ENCODE assay signal across 8 cellular contexts in genomic region chr1:39787108-39787375, GRCh38. TPM values are rescaled to one million over a fixed set of nuclear protein-coding genes. Genes with fewer than 3 reads are reported as not detected.
DNase-seq lines count a peak whose midpoint lies in the region; ATAC-seq and TF ChIP-seq lines count a peak whose summit lies in the region.
"Not testable (repeated sequence)": the region's sequence is repeated elsewhere in the genome, so short reads cannot be mapped to it uniquely, and the experiment has no call there.

No MANE protein-coding gene starts in this region.

- not testable (repeated sequence) for H3K9ac ChIP-seq in PC-3 (ENCODE audit: low read length); neural progenitor cell

- not testable (repeated sequence) for H2AFZ ChIP-seq in PC-3 (ENCODE audit: low read length); neural progenitor cell (replicated peaks)

- not testable (repeated sequence) for H3K9me3 Mint-ChIP-seq in Caco-2 (ENCODE audit: unreplicated experiment); activated CD4-positive, alpha-beta memory T cell treated with anti-CD3 and anti-CD28 coated beads, Interleukin-2, amount 10 ng/mL, durations not matched to agents 7 days and 5 days; activated naive CD8-positive, alpha-beta T cell (ENCODE audit: low read depth); effector memory CD8-positive, alpha-beta T cell; mesothelial cell of epicardium; neural progenitor cell; type B pancreatic cell

- H3K27ac ChIP-seq in PC-3 (ENCODE audit: low read length); neural progenitor cell: not testable (repeated sequence)

- H4K20me1 ChIP-seq in PC-3 (ENCODE audit: low read length); neural progenitor cell (ENCODE audit: low read depth): not testable (repeated sequence)

- H3K9me3 ChIP-seq in Caco-2; PC-3 (ENCODE audit: low read length); neural progenitor cell (ENCODE audit: low read depth): not testable (repeated sequence)

- CTCF ChIA-PET in Caco-2 (lab: Charles Lee): interaction anchor here (1.0 kb wide), 1 partner anchor 12 kb away, joined by 5 read pairs; no protein-coding TSS in a partner anchor
- CTCF ChIA-PET in PC-3 (lab: Charles Lee): not testable (repeated sequence)
- CTCF ChIA-PET in activated CD4-positive, alpha-beta memory T cell treated with anti-CD3 and anti-CD28 coated beads, Interleukin-2, amount 10 ng/mL, durations not matched to agents 7 days and 5 days (lab: Charles Lee): interaction anchor here (1.3 kb wide), 1 partner anchor 12 kb away, joined by 6 read pairs; no protein-coding TSS in a partner anchor

- intact Hi-C loops in Caco-2 (cut with micrococcal nuclease; ENCODE audit: unreplicated experiment); PC-3 (cut with micrococcal nuclease): not testable (repeated sequence)

- not testable (repeated sequence) for ATAC-seq in PC-3; effector memory CD8-positive, alpha-beta T cell (replicated peaks)

- H3K9me2 ChIP-seq in PC-3 (replicated peaks; ENCODE audit: low read length): not testable (repeated sequence)

- H3K27me3 ChIP-seq in Caco-2 (replicated peaks; ENCODE audit: control insufficient read depth, insufficient read depth, low read length); PC-3 (ENCODE audit: low read length): not testable (repeated sequence)
- H3K27me3 ChIP-seq in neural progenitor cell: peaks cover 86% of the 10 kb centered on the region

- not testable (repeated sequence) for H3K4me3 ChIP-seq in Caco-2 (ENCODE audit: low read depth, low read length); PC-3 (ENCODE audit: low read length); neural progenitor cell

- DNase-seq in Caco-2; PC-3; activated CD4-positive, alpha-beta memory T cell treated with anti-CD3 and anti-CD28 coated beads, Interleukin-2, amount 10 ng/mL, durations not matched to agents 7 days and 5 days; effector memory CD8-positive, alpha-beta T cell; mesothelial cell of epicardium (ENCODE audit: low spot score in 2 of 2, unreplicated experiment in 2 of 2); neural progenitor cell (ENCODE audit: low spot score); type B pancreatic cell (ENCODE audit: extremely low spot score, unreplicated experiment): not testable (repeated sequence)

- not testable (repeated sequence) for H3K4me1 Mint-ChIP-seq in Caco-2 (ENCODE audit: low read depth, unreplicated experiment); activated CD4-positive, alpha-beta memory T cell treated with anti-CD3 and anti-CD28 coated beads, Interleukin-2, amount 10 ng/mL, durations not matched to agents 7 days and 5 days; activated naive CD8-positive, alpha-beta T cell (ENCODE audit: low read depth); effector memory CD8-positive, alpha-beta T cell (ENCODE audit: low read depth in 2 of 2); mesothelial cell of epicardium; type B pancreatic cell (ENCODE audit: unreplicated experiment)
- H3K4me1 Mint-ChIP-seq in neural progenitor cell: peaks cover 17% of the 10 kb centered on the region

- H3F3A ChIP-seq in PC-3 (ENCODE audit: low read length, unreplicated experiment); neural progenitor cell (ENCODE audit: low read depth): not testable (repeated sequence)

- H3K27me3 Mint-ChIP-seq in Caco-2 (ENCODE audit: insufficient read depth, unreplicated experiment); activated naive CD8-positive, alpha-beta T cell: not testable (repeated sequence)
- H3K27me3 Mint-ChIP-seq in activated CD4-positive, alpha-beta memory T cell treated with anti-CD3 and anti-CD28 coated beads, Interleukin-2, amount 10 ng/mL, durations not matched to agents 7 days and 5 days: peaks cover 25% of the 10 kb centered on the region
- peaks cover 0 to 17% of the 10 kb centered on the region in 2 donors for H3K27me3 Mint-ChIP-seq in effector memory CD8-positive, alpha-beta T cell
- H3K27me3 Mint-ChIP-seq in mesothelial cell of epicardium (ENCODE audit: low read depth) (peaks cover 71% of the 10 kb centered on the region), neural progenitor cell (ENCODE audit: insufficient read depth, low read depth) (peaks cover 43% of the 10 kb centered on the region), type B pancreatic cell (peaks cover 62% of the 10 kb centered on the region)

- H3K36me3 Mint-ChIP-seq in Caco-2 (ENCODE audit: insufficient read depth, unreplicated experiment); activated CD4-positive, alpha-beta memory T cell treated with anti-CD3 and anti-CD28 coated beads, Interleukin-2, amount 10 ng/mL, durations not matched to agents 7 days and 5 days (ENCODE audit: low read depth); activated naive CD8-positive, alpha-beta T cell; effector memory CD8-positive, alpha-beta T cell (ENCODE audit: insufficient read depth); mesothelial cell of epicardium; neural progenitor cell; type B pancreatic cell: not testable (repeated sequence)

- H3K4me1 ChIP-seq in Caco-2, neural progenitor cell: not testable (repeated sequence)
- peaks cover 10% of the 10 kb centered on the region for H3K4me1 ChIP-seq in PC-3 (ENCODE audit: insufficient read depth, low read length)

- POLR2A ChIA-PET in Caco-2 (lab: Charles Lee): interaction anchor here (0.6 kb wide), 1 partner anchor 12 kb away, joined by 3 read pairs; no protein-coding TSS in a partner anchor
- POLR2A ChIA-PET in PC-3 (lab: Charles Lee; ENCODE audit: unreplicated experiment); activated CD4-positive, alpha-beta memory T cell treated with anti-CD3 and anti-CD28 coated beads, Interleukin-2, amount 10 ng/mL, durations not matched to agents 7 days and 5 days (lab: Charles Lee): not testable (repeated sequence)

- H3K4me3 Mint-ChIP-seq in Caco-2 (ENCODE audit: unreplicated experiment) (peak overlapping the region; percentile 61), mesothelial cell of epicardium (peak overlapping the region; percentile 43), neural progenitor cell (peak overlapping the region; percentile 63), type B pancreatic cell (peak overlapping the region; percentile 71)
- peak overlapping the region; percentile 49 for H3K4me3 Mint-ChIP-seq in activated CD4-positive, alpha-beta memory T cell treated with anti-CD3 and anti-CD28 coated beads, Interleukin-2, amount 10 ng/mL, durations not matched to agents 7 days and 5 days
- H3K4me3 Mint-ChIP-seq in activated naive CD8-positive, alpha-beta T cell: peak overlapping the region; percentile 47
- peak overlapping the region; percentile 58 to 59 for H3K4me3 Mint-ChIP-seq in effector memory CD8-positive, alpha-beta T cell

- H3K27ac Mint-ChIP-seq in Caco-2 (ENCODE audit: unreplicated experiment); activated CD4-positive, alpha-beta memory T cell treated with anti-CD3 and anti-CD28 coated beads, Interleukin-2, amount 10 ng/mL, durations not matched to agents 7 days and 5 days; activated naive CD8-positive, alpha-beta T cell; effector memory CD8-positive, alpha-beta T cell; mesothelial cell of epicardium; neural progenitor cell; type B pancreatic cell: not testable (repeated sequence)

- not testable (repeated sequence) for H3K36me3 ChIP-seq in Caco-2 (ENCODE audit: control insufficient read depth, insufficient read depth, low read length); PC-3 (ENCODE audit: low read depth, low read length); neural progenitor cell

- TF ChIP-seq CTCF in Caco-2 (IDR thresholded peaks at IDR 0.05; ENCODE audit: insufficient read depth in 1 of 2, low read depth in 1 of 2, low read length in 1 of 2, severe bottlenecking in 1 of 2, unreplicated experiment in 1 of 2); PC-3 (conservative IDR thresholded peaks at IDR 0.05; ENCODE audit: low read depth, low read length); mesothelial cell of epicardium (IDR thresholded peaks at IDR 0.05; ENCODE audit: unreplicated experiment); neural progenitor cell (IDR thresholded peaks at IDR 0.05); type B pancreatic cell (conservative IDR thresholded peaks at IDR 0.05): not testable (repeated sequence)

- not testable (repeated sequence) for H3K79me2 ChIP-seq in PC-3 (ENCODE audit: low read length); neural progenitor cell (ENCODE audit: low read depth)

- BruUV-seq in Caco-2 (replicated peaks; lab: Mats Ljungman, UMichigan) (TSS peak; percentile 33), PC-3 (replicated peaks; lab: Mats Ljungman, UMichigan) (TSS peak; percentile 24)

- not testable (repeated sequence) for H3K4me2 ChIP-seq in PC-3 (ENCODE audit: low read length); neural progenitor cell

RNA-seq across cellular contexts. Expression of gene BMP8B, which starts 1.6 kb away (rescaled TPM):
- total RNA-seq in Caco-2 (2022): 5.8 and 5.9 TPM in 2 replicates
- total RNA-seq in PC-3 (2014; rRNA removed): 3.3 and 4.7 TPM in 2 replicates
- under 1 TPM; 0.60 to 0.65 TPM for total RNA-seq in activated CD4-positive, alpha-beta memory T cell treated with anti-CD3 and anti-CD28 coated beads, Interleukin-2, amount 10 ng/mL, durations not matched to agents 7 days and 5 days
- 0.14 to 0.31 TPM (median 0.18 TPM) in 3 replicates for total RNA-seq in mesothelial cell of epicardium
- total RNA-seq in neural progenitor cell (ENCODE audit: low replicate concordance): 0.24 and 0.28 TPM in 2 replicates
- total RNA-seq in type B pancreatic cell (ENCODE audit: low replicate concordance): 1.5 and 2.4 TPM in 2 replicates

RNA-seq across cellular contexts. Expression of gene OXCT2, which starts 15.9 kb away (rescaled TPM):
- total RNA-seq in Caco-2 (2022) (4.6 and 6.4 TPM in 2 replicates), PC-3 (2014; rRNA removed) (0.98 and 3.9 TPM in 2 replicates), mesothelial cell of epicardium (0.20 to 0.65 TPM (median 0.22 TPM) in 3 replicates), neural progenitor cell (ENCODE audit: low replicate concordance) (2.1 TPM in 2 replicates), type B pancreatic cell (ENCODE audit: low replicate concordance) (0.21 and 0.65 TPM in 2 replicates)
- total RNA-seq in activated CD4-positive, alpha-beta memory T cell treated with anti-CD3 and anti-CD28 coated beads, Interleukin-2, amount 10 ng/mL, durations not matched to agents 7 days and 5 days: 1 to 10 TPM in 1 of 2 experiments, under 1 TPM in 1; 0.88 to 1.0 TPM

RNA-seq across cellular contexts. Expression of gene PPIE, which starts 48.4 kb away (rescaled TPM):
- total RNA-seq in Caco-2 (2022) (39.2 and 41.7 TPM in 2 replicates), PC-3 (2014; rRNA removed) (45.1 and 53.6 TPM in 2 replicates), mesothelial cell of epicardium (43.5 to 45.5 TPM (median 45.2 TPM) in 3 replicates), neural progenitor cell (ENCODE audit: low replicate concordance) (50.8 and 57.2 TPM in 2 replicates), type B pancreatic cell (ENCODE audit: low replicate concordance) (50.0 and 51.7 TPM in 2 replicates)
- total RNA-seq in activated CD4-positive, alpha-beta memory T cell treated with anti-CD3 and anti-CD28 coated beads, Interleukin-2, amount 10 ng/mL, durations not matched to agents 7 days and 5 days: 10 to 100 TPM; 52.3 to 57.4 TPM
